ENCODE assay signal across 8 cellular contexts in genomic region chr10:26857991-26858706, GRCh38. TPM values are rescaled to one million over a fixed set of nuclear protein-coding genes. Genes with fewer than 3 reads are reported as not detected.
DNase-seq lines count a peak whose midpoint lies in the region; ATAC-seq, FAIRE-seq and TF ChIP-seq lines count a peak whose summit lies in the region.

No MANE protein-coding gene starts in this region.

- H3K4me3 Mint-ChIP-seq in stimulated activated memory B cell treated with anti-CD40 and anti-IgM and Interleukin-4, amounts not matched to agents 10 μg/mL and 1 μg/mL and 100 μg/mL, for 72 hours = peak overlapping the region; percentile 89

- H3K36me3 ChIP-seq in MG63 (no peaks in the 10 kb centered on the region), small intestine (ENCODE audit: control insufficient read depth in 2 of 2, insufficient read depth in 2 of 2, low read length in 2 of 2) (no peaks in the 10 kb centered on the region)

- TF ChIP-seq CTCF in epithelial cell of proximal tubule (conservative IDR thresholded peaks at IDR 0.05; ENCODE audit: low read depth, low read length) = no peak

- H3K9me3 Mint-ChIP-seq in stimulated activated memory B cell treated with anti-CD40 and anti-IgM and Interleukin-4, amounts not matched to agents 10 μg/mL and 1 μg/mL and 100 μg/mL, for 72 hours = peaks cover 3% of the 10 kb centered on the region

- 27 to 38% (median 30%) methylated on average over 7 of the region's 7 CpGs for WGBS in small intestine, 3 donors

- H3K9me3 ChIP-seq in MG63 (no peaks in the 10 kb centered on the region), small intestine (ENCODE audit: control insufficient read depth, low read depth) (no peaks in the 10 kb centered on the region)

- H3K4me3 ChIP-seq in MG63 = peak overlapping the region; percentile 98
- peak overlapping the region; percentile 74 for H3K4me3 ChIP-seq in epithelial cell of proximal tubule (ENCODE audit: low read depth, low read length)
- H3K4me3 ChIP-seq in small intestine (ENCODE audit: low read depth in 1 of 2, low read length in 2 of 2) = no peak overlapping the region

- peak overlapping the region; percentile 90 for H3K27ac Mint-ChIP-seq in stimulated activated memory B cell treated with anti-CD40 and anti-IgM and Interleukin-4, amounts not matched to agents 10 μg/mL and 1 μg/mL and 100 μg/mL, for 72 hours

- FAIRE-seq in small intestine (lab: Jason Lieb, UNC) = no peak

- H3K27ac ChIP-seq in small intestine (ENCODE audit: low read depth in 1 of 2, low read length in 1 of 2) = no peak overlapping the region

- DNase-seq in EL (peak; percentile 62), MG63 (peak; percentile 10), epithelial cell of proximal tubule (ENCODE audit: low read depth) (no peak), small intestine (no peak)
- DNase-seq in activated CD8-positive, alpha-beta memory T cell treated with anti-CD3 and anti-CD28 coated beads, Interleukin-2, amount 50 U/mL, for 48 hours = no peak
- DNase-seq in activated CD8-positive, alpha-beta memory T cell treated with anti-CD3 and anti-CD28 coated beads, Interleukin-2, amount 50 U/mL, for 4 hours = no peak

- H3K4me1 Mint-ChIP-seq in stimulated activated memory B cell treated with anti-CD40 and anti-IgM and Interleukin-4, amounts not matched to agents 10 μg/mL and 1 μg/mL and 100 μg/mL, for 72 hours = peaks cover 63% of the 10 kb centered on the region

- H3K27me3 Mint-ChIP-seq in stimulated activated memory B cell treated with anti-CD40 and anti-IgM and Interleukin-4, amounts not matched to agents 10 μg/mL and 1 μg/mL and 100 μg/mL, for 72 hours = peaks cover under 1% of the 10 kb centered on the region

- H3K4me1 ChIP-seq in small intestine (ENCODE audit: control insufficient read depth in 2 of 2, insufficient read depth in 1 of 2, low read depth in 1 of 2, low read length in 1 of 2) = peaks cover 2 to 11% of the 10 kb centered on the region in 2 donors

- H3K27me3 ChIP-seq in MG63 = no peaks in the 10 kb centered on the region
- no peaks in the 10 kb centered on the region for H3K27me3 ChIP-seq in small intestine (ENCODE audit: control insufficient read depth in 2 of 2, insufficient read depth in 2 of 2, low read length in 2 of 2)

- ATAC-seq in GM21381 (IDR thresholded peaks at IDR 0.05; ENCODE audit: unreplicated experiment) = peak; percentile 26
- ATAC-seq in stimulated activated memory B cell treated with anti-CD40 and anti-IgM and Interleukin-4, amounts not matched to agents 10 μg/mL and 1 μg/mL and 100 μg/mL, for 72 hours = no peak

- peaks cover 6% of the 10 kb centered on the region for H3K36me3 Mint-ChIP-seq in stimulated activated memory B cell treated with anti-CD40 and anti-IgM and Interleukin-4, amounts not matched to agents 10 μg/mL and 1 μg/mL and 100 μg/mL, for 72 hours

RNA-seq across cellular contexts. Expression of gene ABI1, which starts 2.6 kb away (rescaled TPM):
- 40.3 and 43.4 TPM in 2 replicates for total RNA-seq in MG63 (2014; rRNA removed; shearing (Covaris generic); ENCODE audit: low replicate concordance)
- total RNA-seq in epithelial cell of proximal tubule = 34.1 and 37.6 TPM in 2 replicates
- 10 to 100 TPM; 25.5 to 44.3 (median 32.4) TPM for polyA plus RNA-seq in small intestine

Comparison
In these comparisons a context has a peak if more than half of its experiments do, and no peak if none do; other contexts are left out.
1. DNase-seq: peak in EL (single experiment) and MG63 (single experiment); none in epithelial cell of proximal tubule (single experiment), small intestine (single experiment), activated CD8-positive, alpha-beta memory T cell treated with anti-CD3 and anti-CD28 coated beads, Interleukin-2, amount 50 U/mL, for 48 hours (single experiment) and activated CD8-positive, alpha-beta memory T cell treated with anti-CD3 and anti-CD28 coated beads, Interleukin-2, amount 50 U/mL, for 4 hours (single experiment).
2. H3K4me3 ChIP-seq: peak in MG63 (single experiment) and epithelial cell of proximal tubule (single experiment); none in small intestine (0 of 2).